Comparison of ENCODE assay signal across 1 cellular context in genomic region chr7:50962281-50962883, GRCh38.
TF ChIP-seq lines count a peak whose summit lies in the region.

No MANE protein-coding gene starts in this region.

TF ChIP-seq in GM23338, 12 proteins besides CTCF, POLR2A, EP300 and RAD21 (continued from another document):
- TF ChIP-seq ZNF462 (CRISPR knock-in tag; IDR thresholded peaks at IDR 0.05) (no peak), ZNF114 (CRISPR knock-in tag; IDR thresholded peaks at IDR 0.05) (no peak), NANOG (IDR thresholded peaks at IDR 0.05; ENCODE audit: borderline replicate concordance) (no peak)
